Comparison of ENCODE assay signal across 8 cellular contexts in the genomic region with DNA sequence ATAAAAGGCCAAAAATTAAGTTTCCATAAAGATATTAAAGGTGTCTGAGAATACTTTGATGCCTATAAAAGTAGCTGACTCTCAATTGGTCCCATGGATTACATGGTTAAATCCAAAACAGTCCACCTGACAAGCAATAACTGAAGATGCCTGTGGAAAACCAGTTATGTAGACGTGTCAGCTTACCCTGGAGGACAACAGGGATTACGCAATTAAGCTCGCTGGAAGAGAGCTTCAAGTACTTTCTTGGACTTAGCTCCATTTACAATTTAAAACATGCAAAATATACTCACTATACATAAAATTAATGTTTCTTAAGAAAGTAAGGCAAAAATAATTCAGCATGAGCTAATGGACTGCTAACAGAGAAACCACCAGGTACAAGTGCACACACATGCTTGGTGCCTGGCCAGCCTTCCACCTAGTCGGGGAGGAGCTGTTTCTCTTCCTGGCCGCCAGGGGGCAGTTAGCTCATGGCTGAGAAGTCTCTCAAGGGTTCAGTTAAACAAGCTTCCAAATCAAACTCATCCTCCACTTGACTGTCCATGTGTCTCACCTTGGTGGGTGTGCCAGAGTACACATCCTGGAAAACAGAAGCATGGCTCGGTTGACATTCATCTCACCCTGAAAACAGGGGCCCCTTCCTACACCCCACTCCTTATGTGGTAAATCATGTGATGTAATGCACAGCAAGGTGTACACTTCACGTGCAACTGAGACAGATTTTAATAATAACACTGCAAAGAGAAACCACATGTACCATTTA. TPM values are rescaled to one million over a fixed set of nuclear protein-coding genes. Genes with fewer than 3 reads are reported as not detected.
A peak's percentile ranks its signal among the peaks of the same experiment; 100 is the strongest.
DNase-seq lines count a peak whose midpoint lies in the region; ATAC-seq and TF ChIP-seq lines count a peak whose summit lies in the region.

No MANE protein-coding gene starts in this region.

- peaks cover 4% of the 10 kb centered on the region for H3K4me1 Mint-ChIP-seq in activated T-cell treated with anti-CD3 and anti-CD28 coated beads, Interleukin-2, amount 50 U/mL, for 4 hours (ENCODE audit: low read depth)

- peak; percentile 59 for TF ChIP-seq RAD21 in Ishikawa (IDR thresholded peaks at IDR 0.05; ENCODE audit: low read depth)

- no peak for TF ChIP-seq EP300 in Ishikawa (IDR thresholded peaks at IDR 0.05; ENCODE audit: borderline replicate concordance)
- no peak for TF ChIP-seq EP300 in suprapubic skin (IDR thresholded peaks at IDR 0.05)

- TF ChIP-seq POLR2A in Peyer's patch (IDR thresholded peaks at IDR 0.05): no peak
- TF ChIP-seq POLR2A in suprapubic skin (IDR thresholded peaks at IDR 0.05): no peak

- no peak overlapping the region for H3K4me3 ChIP-seq in AG09309 (ENCODE audit: control insufficient read depth, low read depth, low read length)
- no peak overlapping the region for H3K4me3 ChIP-seq in Peyer's patch
- H3K4me3 ChIP-seq in fibroblast of mammary gland (ENCODE audit: control insufficient read depth, low read depth, low read length): no peak overlapping the region
- no peak overlapping the region for H3K4me3 ChIP-seq in suprapubic skin

- DNase-seq in AG09309 (ENCODE audit: low read depth): no peak
- peak; percentile 54 to 83 (median 80) for DNase-seq in Peyer's patch
- DNase-seq in activated T-cell treated with anti-CD3 and anti-CD28 coated beads, Interleukin-2, amount 50 U/mL, for 4 hours: peak; percentile 77
- peak; percentile 72 for DNase-seq in fibroblast of mammary gland (ENCODE audit: low read depth)
- DNase-seq in occipital lobe (lab: John Stamatoyannopoulos, UW): peak; percentile 44
- peak in 1 of 2 donors; percentile 82 for DNase-seq in suprapubic skin (ENCODE audit: low spot score in 2 of 2)

- H3K36me3 ChIP-seq in Peyer's patch: peaks cover 0 to 77% (median 0%) of the 10 kb centered on the region in 3 donors
- H3K36me3 ChIP-seq in suprapubic skin: peaks cover 62% of the 10 kb centered on the region

- peak; percentile 91 for TF ChIP-seq CTCF in AG09309 (IDR thresholded peaks at IDR 0.05; ENCODE audit: control insufficient read depth, insufficient read depth, low read depth, low read length, missing control alignments)
- TF ChIP-seq CTCF in Peyer's patch (IDR thresholded peaks at IDR 0.05): peak; percentile 83 to 91 (median 89)
- peak; percentile 94 for TF ChIP-seq CTCF in fibroblast of mammary gland (conservative IDR thresholded peaks at IDR 0.05; ENCODE audit: control insufficient read depth, insufficient read depth, low read depth, low read length)
- peak; percentile 69 to 92 for TF ChIP-seq CTCF in suprapubic skin (IDR thresholded peaks at IDR 0.05)

- ATAC-seq in GM19023 (IDR thresholded peaks at IDR 0.05; ENCODE audit: unreplicated experiment): peak; percentile 72
- ATAC-seq in activated T-cell treated with anti-CD3 and anti-CD28 coated beads, Interleukin-2, amount 50 U/mL, for 4 hours: peak; percentile 90

- no peak overlapping the region for H3K4me3 Mint-ChIP-seq in activated T-cell treated with anti-CD3 and anti-CD28 coated beads, Interleukin-2, amount 50 U/mL, for 4 hours

- H3K9me3 ChIP-seq in Peyer's patch (no peaks in the 10 kb centered on the region), suprapubic skin (no peaks in the 10 kb centered on the region)

- H3K4me1 ChIP-seq in Peyer's patch (no peaks in the 10 kb centered on the region), suprapubic skin (peaks cover 4% of the 10 kb centered on the region)

- WGBS in suprapubic skin: 36% methylated on average over 7 of the region's 7 CpGs

- H3K27ac ChIP-seq in Peyer's patch: no peak overlapping the region
- no peak overlapping the region for H3K27ac ChIP-seq in suprapubic skin

- no peaks in the 10 kb centered on the region for H3K27me3 Mint-ChIP-seq in activated T-cell treated with anti-CD3 and anti-CD28 coated beads, Interleukin-2, amount 50 U/mL, for 4 hours (ENCODE audit: low read depth)

- H3K36me3 Mint-ChIP-seq in activated T-cell treated with anti-CD3 and anti-CD28 coated beads, Interleukin-2, amount 50 U/mL, for 4 hours (ENCODE audit: insufficient read depth): peaks cover 36% of the 10 kb centered on the region

- H3K27me3 ChIP-seq in Peyer's patch (no peaks in the 10 kb centered on the region), suprapubic skin (no peaks in the 10 kb centered on the region)

- no peaks in the 10 kb centered on the region for H3K9me3 Mint-ChIP-seq in activated T-cell treated with anti-CD3 and anti-CD28 coated beads, Interleukin-2, amount 50 U/mL, for 4 hours

TF ChIP-seq in Ishikawa, 13 proteins besides CTCF, POLR2A, EP300 and RAD21:
- TF ChIP-seq NFIC (IDR thresholded peaks at IDR 0.05): no peak
- peak; percentile 94 for TF ChIP-seq CEBPB (IDR thresholded peaks at IDR 0.05)
- TF ChIP-seq MAX (IDR thresholded peaks at IDR 0.05): peak; percentile 17; the same call in 1 of the 2 replicates
- TF ChIP-seq, protein P1, sequence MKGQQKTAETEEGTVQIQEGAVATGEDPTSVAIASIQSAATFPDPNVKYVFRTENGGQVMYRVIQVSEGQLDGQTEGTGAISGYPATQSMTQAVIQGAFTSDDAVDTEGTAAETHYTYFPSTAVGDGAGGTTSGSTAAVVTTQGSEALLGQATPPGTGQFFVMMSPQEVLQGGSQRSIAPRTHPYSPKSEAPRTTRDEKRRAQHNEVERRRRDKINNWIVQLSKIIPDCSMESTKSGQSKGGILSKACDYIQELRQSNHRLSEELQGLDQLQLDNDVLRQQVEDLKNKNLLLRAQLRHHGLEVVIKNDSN (IDR thresholded peaks at IDR 0.05): no peak
TF ChIP-seq in Ishikawa: peak in this region for 2.

RNA-seq across cellular contexts. Expression of gene FAM53A, which starts 9.2 kb away (rescaled TPM):
- total RNA-seq in Peyer's patch (1 to 10 TPM in 3 of 4 donors, not detected in 1; 1.5 to 8.3 (median 1.8) TPM), occipital lobe (0.78 TPM), suprapubic skin (1 to 10 TPM; 2.2 to 8.0 (median 4.9) TPM)
- total RNA-seq in activated T-cell treated with anti-CD3 and anti-CD28 coated beads, Interleukin-2, amount 50 U/mL, for 4 hours: 1 to 10 TPM; 1.3 to 4.0 (median 1.6) TPM

RNA-seq across cellular contexts. Expression of gene SLBP, which starts 18.8 kb away (rescaled TPM):
- total RNA-seq in Peyer's patch: 10 to 100 TPM; 18.4 to 86.6 (median 26.2) TPM
- total RNA-seq in activated T-cell treated with anti-CD3 and anti-CD28 coated beads, Interleukin-2, amount 50 U/mL, for 4 hours: 100 to 1,000 TPM; 131 to 171 (median 147) TPM
- total RNA-seq in occipital lobe: 48.8 TPM
- 10 to 100 TPM; 36.9 to 59.1 (median 40.8) TPM for total RNA-seq in suprapubic skin

RNA-seq across cellular contexts. Expression of gene TMEM129, which starts 27.8 kb away (rescaled TPM):
- 100 to 1,000 TPM in 1 of 4 donors, 10 to 100 TPM in 3; 28.9 to 106 (median 67.1) TPM for total RNA-seq in Peyer's patch
- total RNA-seq in activated T-cell treated with anti-CD3 and anti-CD28 coated beads, Interleukin-2, amount 50 U/mL, for 4 hours: 10 to 100 TPM; 17.4 to 21.8 (median 17.6) TPM
- total RNA-seq in occipital lobe: 12.8 TPM
- 10 to 100 TPM; 50.4 to 77.2 (median 57.6) TPM for total RNA-seq in suprapubic skin

RNA-seq across cellular contexts. Expression of gene TACC3, which starts 28.0 kb away (rescaled TPM):
- total RNA-seq in Peyer's patch (100 to 1,000 TPM in 1 of 4 donors, 10 to 100 TPM in 3; 19.1 to 138 (median 28.0) TPM), occipital lobe (1.6 TPM), suprapubic skin (10 to 100 TPM in 2 of 4 donors, 1 to 10 TPM in 2; 7.2 to 11.7 (median 8.8) TPM)
- total RNA-seq in activated T-cell treated with anti-CD3 and anti-CD28 coated beads, Interleukin-2, amount 50 U/mL, for 4 hours: 10 to 100 TPM; 53.1 to 75.0 (median 69.3) TPM
